14 cellular contexts compared by ENCODE assay signal in the genomic region with DNA sequence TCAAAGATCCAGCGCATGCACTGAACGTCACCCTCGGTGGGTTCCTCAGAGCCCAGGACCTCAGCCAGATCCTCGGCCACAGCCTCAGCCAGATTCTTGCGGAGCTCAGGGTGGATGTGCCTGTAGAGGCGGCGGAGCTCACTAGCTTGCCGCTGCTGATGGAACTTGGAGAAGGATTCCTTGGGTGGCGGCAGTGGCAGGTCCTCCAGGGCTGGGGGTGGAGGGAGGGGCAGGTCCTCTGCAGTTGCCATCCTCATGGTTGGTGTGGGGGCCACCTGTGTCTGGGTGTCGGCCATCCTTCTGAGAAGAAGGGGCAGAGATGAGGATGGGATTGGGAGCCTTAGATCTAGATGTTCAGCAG. TPM values are rescaled to one million over a fixed set of nuclear protein-coding genes. Genes with fewer than 3 reads are reported as not detected.
DNase-seq lines count a peak whose midpoint lies in the region; ATAC-seq, FAIRE-seq and TF ChIP-seq lines count a peak whose summit lies in the region.
"Had no signal": no experiment of that assay in that cellular context is flagged by ENCODE, and none has a peak within 500 bp of the region (broad histone marks: within the 10 kb centered on the region; RNA-seq: fewer than 3 reads in every experiment).

No MANE protein-coding gene starts in this region.

- no peak overlapping the region for H4K8ac ChIP-seq in H1 (ENCODE audit: extremely low read depth, insufficient read depth, low read length)
- peak overlapping the region; percentile 72 for H4K8ac ChIP-seq in neuronal stem cell (ENCODE audit: low read depth, low read length)

- no peak for DNase-seq in left ventricle myocardium inferior
- DNase-seq in Right ventricle myocardium superior: no peak
- no peak for DNase-seq in H1 (ENCODE audit: low read depth in 1 of 2, low spot score in 2 of 2)
- no peak for DNase-seq in neuronal stem cell (ENCODE audit: low spot score)
- no peak for DNase-seq in stimulated activated effector memory CD8-positive, alpha-beta T cell treated with anti-CD3 and anti-CD28 coated beads, Interleukin-12 subunit alpha, Interleukin-12 subunit beta, amount 100 ng/mL, for 72 hours (ENCODE audit: low spot score in 2 of 2)
- no peak for DNase-seq in D341Med (ENCODE audit: low spot score)
- DNase-seq in sigmoid colon: no peak
- DNase-seq in activated T-cell treated with anti-CD3 and anti-CD28 coated beads, Interleukin-2, amount 50 U/mL, for 4 hours: no peak

- H3K4me1 ChIP-seq in left ventricle myocardium inferior: peaks cover 74% of the 10 kb centered on the region
- no peaks in the 10 kb centered on the region for H3K4me1 ChIP-seq in H1 (replicated peaks in 1 of 4; ENCODE audit: control insufficient read depth in 3 of 4, insufficient read depth in 4 of 4, low read length in 3 of 4)
- peaks cover 0 to 10% of the 10 kb centered on the region in 2 donors for H3K4me1 ChIP-seq in neuronal stem cell (ENCODE audit: control insufficient read depth in 2 of 2, insufficient read depth in 1 of 2, low read depth in 1 of 2, low read length in 2 of 2)
- H3K4me1 ChIP-seq in sigmoid colon: peaks cover 0 to 15% (median 4%) of the 10 kb centered on the region in 4 donors

- no peak overlapping the region for H2AK5ac ChIP-seq in H1 (ENCODE audit: low read depth, low read length)
- peak overlapping the region; percentile 79 for H2AK5ac ChIP-seq in neuronal stem cell (ENCODE audit: low read depth, low read length)

- H3K9me3 ChIP-seq in left ventricle myocardium inferior (replicated peaks) (no peaks in the 10 kb centered on the region), H1 (ENCODE audit: insufficient read depth in 2 of 2, low read depth in 1 of 2, low read length in 1 of 2) (no peaks in the 10 kb centered on the region), neuronal stem cell (replicated peaks in 1 of 2; ENCODE audit: control insufficient read depth in 2 of 2, insufficient read depth in 1 of 2, low read depth in 1 of 2, low read length in 2 of 2) (no peaks in the 10 kb centered on the region), sigmoid colon (no peaks in the 10 kb centered on the region)
- H3K9me3 ChIP-seq: Caco-2 had no signal

- H3K56ac ChIP-seq in H1 (replicated peaks; ENCODE audit: insufficient read length, low read depth, low read length): no peak overlapping the region

- TF ChIP-seq EP300 in H1 (IDR thresholded peaks at IDR 0.05; ENCODE audit: borderline replicate concordance in 1 of 2, low read depth in 2 of 2, low read length in 2 of 2): no peak
- no peak for TF ChIP-seq EP300 in sigmoid colon (IDR thresholded peaks at IDR 0.05)

- H3K36me3 Mint-ChIP-seq in stimulated activated effector memory CD8-positive, alpha-beta T cell treated with anti-CD3 and anti-CD28 coated beads, Interleukin-12 subunit alpha, Interleukin-12 subunit beta, amount 100 ng/mL, for 72 hours: peaks cover 5% of the 10 kb centered on the region
- H3K36me3 Mint-ChIP-seq in activated T-cell treated with anti-CD3 and anti-CD28 coated beads, Interleukin-2, amount 50 U/mL, for 4 hours (ENCODE audit: insufficient read depth): no peaks in the 10 kb centered on the region
- H3K36me3 Mint-ChIP-seq: CD14-positive monocyte; CD8-positive, alpha-beta memory T cell had no signal

- H3K27me3 Mint-ChIP-seq in activated T-cell treated with anti-CD3 and anti-CD28 coated beads, Interleukin-2, amount 50 U/mL, for 4 hours (ENCODE audit: low read depth): no peaks in the 10 kb centered on the region
- H3K27me3 Mint-ChIP-seq: CD8-positive, alpha-beta memory T cell had no signal

- no peaks in the 10 kb centered on the region for H3K79me2 ChIP-seq in H1 (ENCODE audit: control insufficient read depth in 1 of 2, insufficient read depth in 2 of 2, low read length in 2 of 2)

- H2BK5ac ChIP-seq in H1 (ENCODE audit: low read depth, low read length) (no peak overlapping the region), neuronal stem cell (ENCODE audit: low read length) (no peak overlapping the region)

- no peak overlapping the region for H3K4ac ChIP-seq in H1 (replicated peaks; ENCODE audit: insufficient read length, low read depth, low read length)
- H3K4ac ChIP-seq in neuronal stem cell (ENCODE audit: low read length): no peak overlapping the region

- intact Hi-C loops in left ventricle myocardium inferior (cut with micrococcal nuclease) (loop anchor here (5.0 kb wide), 1 partner anchor 98 kb away; no protein-coding TSS in a partner anchor), Right ventricle myocardium superior (cut with DNase I) (no loop called here), sigmoid colon (cut with DNase I) (no loop called here)

- H4K20me1 ChIP-seq in H1 (replicated peaks in 1 of 2; ENCODE audit: control insufficient read depth in 1 of 2, insufficient read depth in 2 of 2, low read length in 2 of 2): no peaks in the 10 kb centered on the region

- no peak overlapping the region for H3K18ac ChIP-seq in H1 (ENCODE audit: extremely low read depth, low read length)
- H3K18ac ChIP-seq in neuronal stem cell (ENCODE audit: low read length): no peak overlapping the region

- 83% methylated on average over 9 of the region's 10 CpGs; no CpG with 5 or more reads in 1 of the 2 experiments for WGBS in H1 (ENCODE audit: extremely low coverage in 1 of 2, insufficient coverage in 1 of 2, insufficient read length in 1 of 2, insufficient replicate concordance in 2 of 2, low coverage in 1 of 2, low lambda C conversion rate in 2 of 2, missing lambda C conversion rate in 1 of 2), 2 experiments
- no CpG with 5 or more reads among the region's 10 CpGs for WGBS in neuronal stem cell (ENCODE audit: extremely low coverage in 2 of 2, insufficient read length in 2 of 2, insufficient replicate concordance in 1 of 2), 2 donors
- 92 to 93% methylated on average over 10 of the region's 10 CpGs for WGBS in sigmoid colon, 2 donors

- POLR2A ChIA-PET in H1 (lab: Charles Lee; ENCODE audit: partially characterized antibody): interaction anchor here (1.0 kb wide), 1 partner anchor 39 kb away, joined by 3 read pairs; no protein-coding TSS in a partner anchor

- H2BK12ac ChIP-seq in H1 (ENCODE audit: low read depth, low read length) (0 out of 2 replicates have a peak overlapping the region, but pooled peaks have one; percentile 5), neuronal stem cell (ENCODE audit: low read length) (peak overlapping the region; percentile 75)

- H3K4me3 Mint-ChIP-seq in stimulated activated effector memory CD8-positive, alpha-beta T cell treated with anti-CD3 and anti-CD28 coated beads, Interleukin-12 subunit alpha, Interleukin-12 subunit beta, amount 100 ng/mL, for 72 hours: no peak overlapping the region
- no peak overlapping the region for H3K4me3 Mint-ChIP-seq in activated T-cell treated with anti-CD3 and anti-CD28 coated beads, Interleukin-2, amount 50 U/mL, for 4 hours
- H3K4me3 Mint-ChIP-seq: CD14-positive monocyte; CD8-positive, alpha-beta memory T cell had no signal

- H4K5ac ChIP-seq in H1 (ENCODE audit: insufficient read length, low read depth, low read length): no peak overlapping the region

- H2BK20ac ChIP-seq in H1 (ENCODE audit: low read length): no peak overlapping the region

- H2AFZ ChIP-seq in H1 (ENCODE audit: low read length): no peak overlapping the region
- no peak overlapping the region for H2AFZ ChIP-seq in neuronal stem cell (ENCODE audit: low read length)

- H3K23me2 ChIP-seq in H1 (ENCODE audit: low read depth, low read length): no peaks in the 10 kb centered on the region

- H3K9me3 Mint-ChIP-seq in stimulated activated effector memory CD8-positive, alpha-beta T cell treated with anti-CD3 and anti-CD28 coated beads, Interleukin-12 subunit alpha, Interleukin-12 subunit beta, amount 100 ng/mL, for 72 hours: no peaks in the 10 kb centered on the region
- H3K9me3 Mint-ChIP-seq in activated T-cell treated with anti-CD3 and anti-CD28 coated beads, Interleukin-2, amount 50 U/mL, for 4 hours: no peaks in the 10 kb centered on the region
- H3K9me3 Mint-ChIP-seq: CD8-positive, alpha-beta memory T cell had no signal

- H3K79me1 ChIP-seq in H1 (ENCODE audit: low read depth, low read length) (no peaks in the 10 kb centered on the region), neuronal stem cell (ENCODE audit: low read depth, low read length) (no peaks in the 10 kb centered on the region)

- H3K27ac Mint-ChIP-seq in stimulated activated effector memory CD8-positive, alpha-beta T cell treated with anti-CD3 and anti-CD28 coated beads, Interleukin-12 subunit alpha, Interleukin-12 subunit beta, amount 100 ng/mL, for 72 hours: peak overlapping the region; percentile 62
- H3K27ac Mint-ChIP-seq: CD14-positive monocyte had no signal

- no peak for TF ChIP-seq RAD21 in H1 (IDR thresholded peaks at IDR 0.05 in 1 of 2, conservative IDR thresholded peaks at IDR 0.05 in 1 of 2; ENCODE audit: low read depth in 2 of 2, low read length in 2 of 2)

- H3K36me3 ChIP-seq in left ventricle myocardium inferior (peaks cover 38% of the 10 kb centered on the region), H1 (ENCODE audit: control insufficient read depth in 2 of 4, insufficient read depth in 4 of 4, low read length in 3 of 4) (no peaks in the 10 kb centered on the region), neuronal stem cell (replicated peaks in 1 of 2; ENCODE audit: control insufficient read depth in 2 of 2, insufficient read depth in 2 of 2, low read length in 2 of 2) (no peaks in the 10 kb centered on the region), sigmoid colon (no peaks in the 10 kb centered on the region)

- H3K27me3 ChIP-seq in left ventricle myocardium inferior (ENCODE audit: low read depth) (no peaks in the 10 kb centered on the region), H1 (replicated peaks in 1 of 4; ENCODE audit: control insufficient read depth in 3 of 4, extremely low read depth in 1 of 4, insufficient read depth in 3 of 4, low read length in 3 of 4) (no peaks in the 10 kb centered on the region), neuronal stem cell (ENCODE audit: control insufficient read depth in 3 of 3, insufficient read depth in 3 of 3, low read depth in 1 of 3, low read length in 3 of 3) (no peaks in the 10 kb centered on the region), sigmoid colon (no peaks in the 10 kb centered on the region)

- peak overlapping the region; percentile 89 for H3K27ac ChIP-seq in left ventricle myocardium inferior (replicated peaks)
- no peak overlapping the region for H3K27ac ChIP-seq in H1 (ENCODE audit: low read depth, low read length)
- no peak overlapping the region for H3K27ac ChIP-seq in neuronal stem cell (replicated peaks; ENCODE audit: low read length)
- no peak overlapping the region for H3K27ac ChIP-seq in sigmoid colon

- H2BK15ac ChIP-seq in H1 (ENCODE audit: low read length) (no peak overlapping the region), neuronal stem cell (ENCODE audit: low read length) (peak overlapping the region; percentile 30)

- H4K91ac ChIP-seq in H1 (replicated peaks; ENCODE audit: insufficient read length, low read length): no peak overlapping the region
- H4K91ac ChIP-seq in neuronal stem cell (ENCODE audit: low read depth, low read length, poor library complexity): no peak overlapping the region

- TF ChIP-seq POLR2A in H1 (IDR thresholded peaks at IDR 0.05; ENCODE audit: control extremely low read depth in 1 of 2, low read depth in 2 of 2, low read length in 2 of 2) (no peak), sigmoid colon (IDR thresholded peaks at IDR 0.05) (no peak)

- TF ChIP-seq CTCF in left ventricle myocardium inferior (IDR thresholded peaks at IDR 0.05; ENCODE audit: borderline replicate concordance) (no peak), H1 (IDR thresholded peaks at IDR 0.05; ENCODE audit: control extremely low read depth in 1 of 3, insufficient read depth in 1 of 3, low read depth in 1 of 3, low read length in 3 of 3) (no peak), sigmoid colon (IDR thresholded peaks at IDR 0.05) (no peak)

- ATAC-seq in Right ventricle myocardium superior (ENCODE audit: poor library complexity): no peak
- ATAC-seq in stimulated activated effector memory CD8-positive, alpha-beta T cell treated with anti-CD3 and anti-CD28 coated beads, Interleukin-12 subunit alpha, Interleukin-12 subunit beta, amount 100 ng/mL, for 72 hours: no peak
- ATAC-seq in activated T-cell treated with anti-CD3 and anti-CD28 coated beads, Interleukin-2, amount 50 U/mL, for 4 hours: no peak

- CTCF ChIA-PET in H1 (lab: Charles Lee; ENCODE audit: partially characterized antibody): interaction anchor here (1.2 to 18.0 kb wide), 22 partner anchors 9 to 189 kb away, joined by 4 to 767 read pairs (median 8); partner anchors contain the start of genes CX3CR1, GORASP1 and TTC21A

- peaks cover 29% of the 10 kb centered on the region for H3K4me1 Mint-ChIP-seq in stimulated activated effector memory CD8-positive, alpha-beta T cell treated with anti-CD3 and anti-CD28 coated beads, Interleukin-12 subunit alpha, Interleukin-12 subunit beta, amount 100 ng/mL, for 72 hours
- peaks cover 19% of the 10 kb centered on the region for H3K4me1 Mint-ChIP-seq in activated T-cell treated with anti-CD3 and anti-CD28 coated beads, Interleukin-2, amount 50 U/mL, for 4 hours (ENCODE audit: low read depth)

- H3K4me2 ChIP-seq in H1 (ENCODE audit: insufficient read depth in 1 of 2, low read depth in 2 of 2, low read length in 2 of 2) (no peak overlapping the region), neuronal stem cell (ENCODE audit: insufficient read depth, low read length, poor library complexity, severe bottlenecking) (no peak overlapping the region)

- H2BK120ac ChIP-seq in H1 (replicated peaks; ENCODE audit: low read depth, low read length): no peak overlapping the region
- peak overlapping the region; percentile 17 for H2BK120ac ChIP-seq in neuronal stem cell (ENCODE audit: low read depth, low read length)

- H3K23ac ChIP-seq in H1 (ENCODE audit: insufficient read length) (no peak overlapping the region), neuronal stem cell (ENCODE audit: low read depth, low read length, poor library complexity) (no peak overlapping the region)

- H3K14ac ChIP-seq in H1 (ENCODE audit: insufficient read length) (no peak overlapping the region), neuronal stem cell (ENCODE audit: low read length) (no peak overlapping the region)

- H3K9ac ChIP-seq in H1 (replicated peaks in 1 of 4; ENCODE audit: extremely low read depth in 1 of 4, low read depth in 3 of 4, low read length in 3 of 4) (no peak overlapping the region), neuronal stem cell (ENCODE audit: low read depth, low read length, poor library complexity) (no peak overlapping the region)

- H3K4me3 ChIP-seq in left ventricle myocardium inferior (peak overlapping the region; percentile 67), H1 (ENCODE audit: extremely low read depth in 1 of 4, insufficient read depth in 2 of 4, low read depth in 3 of 4, low read length in 4 of 4) (no peak overlapping the region), neuronal stem cell (ENCODE audit: low read length in 2 of 2) (no peak overlapping the region), sigmoid colon (no peak overlapping the region)

- no peak for FAIRE-seq in H1 (lab: Jason Lieb, UNC)
- FAIRE-seq: A204.1 had no signal

RNA-seq across cellular contexts. Expression of gene XIRP1, which starts 3.3 kb away (rescaled TPM):
- total RNA-seq in left ventricle myocardium inferior (386 TPM), Right ventricle myocardium superior (249 TPM), sigmoid colon (under 1 TPM in 1 of 4 donors, not detected in 3; 0.54 TPM)
- total RNA-seq in H1 (2021; fragmentation: NEBNext Ultra II Directional; extraction: Animal tissue kit (Norgen Biotek cat#: 25700)): not detected in 2 replicates
- polyA plus RNA-seq in H1 (2011; rRNA removed) (not detected in 2 replicates), sigmoid colon (1 to 10 TPM in 1 of 3 donors, under 1 TPM in 2; 0.25 to 1.2 (median 0.69) TPM)
- polyA plus RNA-seq in H1 (2011; cell fraction: cytosol; rRNA removed): not detected
- polyA plus RNA-seq in H1 (2011; cell fraction: nucleus; rRNA removed): not detected
- not detected in 4 replicates for polyA plus RNA-seq in H1 (2012, experiment 1 of 2)
- not detected for polyA plus RNA-seq in H1 (2012, experiment 2 of 2)
- not detected for polyA plus RNA-seq in H1 (2013, experiment 1 of 2)
- not detected for polyA plus RNA-seq in H1 (2013, experiment 2 of 2)
- polyA minus RNA-seq in H1 (2011; rRNA and poly(A)+ RNA removed): not detected in 2 replicates
- not detected for polyA minus RNA-seq in H1 (2011; cell fraction: cytosol; rRNA and poly(A)+ RNA removed)
- polyA minus RNA-seq in H1 (2011; cell fraction: nucleus; rRNA and poly(A)+ RNA removed): not detected
- not detected for polyA plus RNA-seq in neuronal stem cell (2013, experiment 1 of 2)
- polyA plus RNA-seq in neuronal stem cell (2013, experiment 2 of 2): 0.01 TPM
- total RNA-seq in activated T-cell treated with anti-CD3 and anti-CD28 coated beads, Interleukin-2, amount 50 U/mL, for 4 hours: 10 to 100 TPM; 13.1 to 20.6 (median 18.2) TPM
- total RNA-seq: Caco-2, Daoy, H4 had no signal
- polyA plus RNA-seq: CD14-positive monocyte; CD8-positive, alpha-beta memory T cell had no signal

RNA-seq across cellular contexts. Expression of gene CSRNP1, which starts 35.7 kb away (rescaled TPM):
- 12.1 TPM for total RNA-seq in left ventricle myocardium inferior
- total RNA-seq in Right ventricle myocardium superior: 11.4 TPM
- 7.1 and 8.3 TPM in 2 replicates for total RNA-seq in H1 (2021; fragmentation: NEBNext Ultra II Directional; extraction: Animal tissue kit (Norgen Biotek cat#: 25700))
- 6.7 and 10.9 TPM in 2 replicates for polyA plus RNA-seq in H1 (2011; rRNA removed)
- 9.2 TPM for polyA plus RNA-seq in H1 (2011; cell fraction: cytosol; rRNA removed)
- 16.9 TPM for polyA plus RNA-seq in H1 (2011; cell fraction: nucleus; rRNA removed)
- 6.3 to 8.1 TPM (median 7.5 TPM) in 4 replicates for polyA plus RNA-seq in H1 (2012, experiment 1 of 2)
- polyA plus RNA-seq in H1 (2012, experiment 2 of 2): 10.1 TPM
- 4.0 TPM for polyA plus RNA-seq in H1 (2013, experiment 1 of 2)
- 3.9 TPM for polyA plus RNA-seq in H1 (2013, experiment 2 of 2)
- 9.9 and 16.1 TPM in 2 replicates for polyA minus RNA-seq in H1 (2011; rRNA and poly(A)+ RNA removed)
- 7.6 TPM for polyA minus RNA-seq in H1 (2011; cell fraction: cytosol; rRNA and poly(A)+ RNA removed)
- 11.4 TPM for polyA minus RNA-seq in H1 (2011; cell fraction: nucleus; rRNA and poly(A)+ RNA removed)
- polyA plus RNA-seq in neuronal stem cell (2013, experiment 1 of 2): 4.6 TPM
- 4.5 TPM for polyA plus RNA-seq in neuronal stem cell (2013, experiment 2 of 2)
- 100 to 1,000 TPM in 1 of 4 donors, 10 to 100 TPM in 3; 12.8 to 135 (median 21.9) TPM for total RNA-seq in sigmoid colon
- 10 to 100 TPM; 15.6 to 26.7 (median 16.9) TPM for polyA plus RNA-seq in sigmoid colon
- total RNA-seq in activated T-cell treated with anti-CD3 and anti-CD28 coated beads, Interleukin-2, amount 50 U/mL, for 4 hours: 10 to 100 TPM; 88.9 to 96.6 (median 95.1) TPM

Comparison
In these comparisons a context has a peak if more than half of its experiments do, and no peak if none do; other contexts are left out.
1. RNA of gene XIRP1, which starts 3.3 kb away (total RNA-seq): 386 TPM in left ventricle myocardium inferior (single experiment) and 249 TPM in Right ventricle myocardium superior (single experiment); 13.1 to 20.6 TPM in activated T-cell treated with anti-CD3 and anti-CD28 coated beads, Interleukin-2, amount 50 U/mL, for 4 hours, not detected in H1 and 0.54 TPM in sigmoid colon; every median in the first group is over 10 times any median in the second.